Comparison of ENCODE assay signal across 17 cellular contexts in the genomic region with DNA sequence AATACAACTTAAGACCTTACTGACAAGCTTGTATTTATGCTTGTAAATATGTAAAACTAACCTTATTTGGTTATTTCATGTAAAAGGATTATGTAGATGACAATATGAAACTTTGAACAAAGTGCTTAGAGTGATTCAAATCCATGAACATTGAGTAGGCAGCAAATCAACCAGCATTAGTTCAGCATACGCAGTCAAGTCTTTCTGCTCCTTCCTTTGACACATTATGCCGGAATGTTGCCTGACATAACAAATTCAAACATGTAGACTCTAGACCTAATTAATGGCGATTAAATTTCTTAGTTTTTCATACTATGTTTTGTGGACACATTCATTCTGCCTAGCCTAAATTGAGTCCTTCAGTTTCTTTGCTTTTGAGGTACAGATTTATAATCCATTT.
DNase-seq lines count a peak whose midpoint lies in the region; TF ChIP-seq lines count a peak whose summit lies in the region.
"Had no signal": no experiment of that assay in that cellular context is flagged by ENCODE, and none has a peak within 500 bp of the region (broad histone marks: within the 10 kb centered on the region; RNA-seq: fewer than 3 reads in every experiment).

No MANE protein-coding gene starts in this region.

- peaks cover 5% of the 10 kb centered on the region for H3K27me3 Mint-ChIP-seq in nephron progenitor cell (ENCODE audit: low read depth, poor library complexity)
- H3K27me3 Mint-ChIP-seq: activated CD8-positive, alpha-beta memory T cell treated with anti-CD3 and anti-CD28 coated beads, Interleukin-2, amount 10 ng/mL, durations not matched to agents 7 days and 5 days had no signal

- H3K36me3 ChIP-seq in KMS-11 (ENCODE audit: insufficient read depth) = no peaks in the 10 kb centered on the region
- H3K36me3 ChIP-seq in subcutaneous abdominal adipose tissue (ENCODE audit: control insufficient read depth in 5 of 5, insufficient read depth in 5 of 5, low read length in 5 of 5) = no peaks in the 10 kb centered on the region
- H3K36me3 ChIP-seq: heart right ventricle had no signal

- H3K4me2 ChIP-seq in KMS-11 = peak overlapping the region; percentile 14; the same call in 1 of the 2 replicates

- H3K27ac Mint-ChIP-seq in nephron progenitor cell = no peak overlapping the region
- H3K27ac Mint-ChIP-seq: activated CD8-positive, alpha-beta memory T cell treated with anti-CD3 and anti-CD28 coated beads, Interleukin-2, amount 10 ng/mL, durations not matched to agents 7 days and 5 days; CD8-positive, alpha-beta T cell had no signal

- H3K9me3 Mint-ChIP-seq in nephron progenitor cell = no peaks in the 10 kb centered on the region
- H3K9me3 Mint-ChIP-seq: CD8-positive, alpha-beta T cell had no signal

- no peak for TF ChIP-seq CTCF in KMS-11 (conservative IDR thresholded peaks at IDR 0.05; ENCODE audit: low read depth, low read length)
- TF ChIP-seq CTCF in dorsolateral prefrontal cortex (IDR thresholded peaks at IDR 0.05 in 54 of 56, conservative IDR thresholded peaks at IDR 0.05 in 2 of 56; ENCODE audit: low read depth in 1 of 56, partially characterized antibody in 56 of 56) = no peak
- TF ChIP-seq CTCF in nephron progenitor cell (IDR thresholded peaks at IDR 0.05) = no peak

- no peak overlapping the region for H3K4me3 ChIP-seq in KMS-11 (IDR thresholded peaks at IDR 0.05; ENCODE audit: insufficient read depth, low read depth, low read length)
- peak overlapping the region in 57 of 59 donors; percentile 1 to 76 (median 59) for H3K4me3 ChIP-seq in dorsolateral prefrontal cortex
- H3K4me3 ChIP-seq in subcutaneous abdominal adipose tissue (ENCODE audit: low read depth in 1 of 5, low read length in 5 of 5) = no peak overlapping the region
- H3K4me3 ChIP-seq: testis had no signal

- no peak overlapping the region for H2AFZ ChIP-seq in KMS-11 (ENCODE audit: low read depth)

- peaks cover 41% of the 10 kb centered on the region for H3K4me1 Mint-ChIP-seq in nephron progenitor cell
- H3K4me1 Mint-ChIP-seq: activated CD8-positive, alpha-beta memory T cell treated with anti-CD3 and anti-CD28 coated beads, Interleukin-2, amount 10 ng/mL, durations not matched to agents 7 days and 5 days had no signal

- H3K4me1 ChIP-seq in KMS-11 (ENCODE audit: low read depth, poor library complexity, severe bottlenecking) (peaks cover 69% of the 10 kb centered on the region), subcutaneous abdominal adipose tissue (ENCODE audit: control insufficient read depth in 5 of 5, insufficient read depth in 5 of 5, low read length in 5 of 5) (peaks cover 10 to 56% (median 36%) of the 10 kb centered on the region in 5 donors)

- H4K20me1 ChIP-seq in KMS-11 (ENCODE audit: insufficient read depth) = no peaks in the 10 kb centered on the region

- no peak for DNase-seq in dorsolateral prefrontal cortex
- DNase-seq in nephron progenitor cell = no peak
- DNase-seq in mucosa of gallbladder (ENCODE audit: low spot score) = no peak
- DNase-seq in NCI-H526 treated with DMSO at 0.1 percent for 48 hours (lab: John Stamatoyannopoulos, UW) = no peak
- no peak for DNase-seq in SHP77 treated with DMSO at 0.1 percent for 48 hours (lab: John Stamatoyannopoulos, UW)
- DNase-seq: activated CD4-positive, alpha-beta T cell treated with anti-CD3 and anti-CD28 coated beads for 4 hours; activated CD8-positive, alpha-beta memory T cell treated with anti-CD3 and anti-CD28 coated beads, Interleukin-2, amount 10 ng/mL, durations not matched to agents 7 days and 5 days; CD8-positive, alpha-beta T cell; DMS79; effector CD4-positive, alpha-beta T cell; heart right ventricle; Karpas-422; NCI-H1105 treated with DMSO at 0.1 percent for 48 hours; NCI-H524 treated with DMSO at 0.1 percent for 48 hours; testis had no signal

- no peaks in the 10 kb centered on the region for H3K9me3 ChIP-seq in subcutaneous abdominal adipose tissue (ENCODE audit: control insufficient read depth in 5 of 5, low read length in 5 of 5)
- H3K9me3 ChIP-seq: heart right ventricle, testis had no signal

- no peaks in the 10 kb centered on the region for H3K79me2 ChIP-seq in KMS-11 (ENCODE audit: insufficient read depth, low read depth)

- intact Hi-C loops in dorsolateral prefrontal cortex (cut with DNase I) = loop anchor here in 1 of 2 donors (5.0 kb wide), 2 partner anchors 38 to 47 kb away; no protein-coding TSS in a partner anchor

- H3K27ac ChIP-seq in KMS-11 (no peak overlapping the region), dorsolateral prefrontal cortex (peak overlapping the region in 24 of 59 donors; percentile 5 to 87 (median 48)), subcutaneous abdominal adipose tissue (ENCODE audit: low read depth, low read length) (peak overlapping the region; percentile 7)
- H3K27ac ChIP-seq: testis had no signal

- peak overlapping the region; percentile 37 for H3K4me3 Mint-ChIP-seq in nephron progenitor cell
- H3K4me3 Mint-ChIP-seq: activated CD8-positive, alpha-beta memory T cell treated with anti-CD3 and anti-CD28 coated beads, Interleukin-2, amount 10 ng/mL, durations not matched to agents 7 days and 5 days; CD8-positive, alpha-beta T cell had no signal

- H3K9ac ChIP-seq in KMS-11 (no peak overlapping the region), subcutaneous abdominal adipose tissue (ENCODE audit: low read length in 5 of 5) (no peak overlapping the region)

- no peaks in the 10 kb centered on the region for H3K36me3 Mint-ChIP-seq in nephron progenitor cell (ENCODE audit: low read depth)
- H3K36me3 Mint-ChIP-seq: activated CD8-positive, alpha-beta memory T cell treated with anti-CD3 and anti-CD28 coated beads, Interleukin-2, amount 10 ng/mL, durations not matched to agents 7 days and 5 days; CD8-positive, alpha-beta T cell had no signal

- H3K27me3 ChIP-seq in KMS-11 (ENCODE audit: insufficient read depth, low read depth) (no peaks in the 10 kb centered on the region), dorsolateral prefrontal cortex (no peaks in the 10 kb centered on the region), subcutaneous abdominal adipose tissue (ENCODE audit: control insufficient read depth in 5 of 5, insufficient read depth in 4 of 5, low read length in 5 of 5) (no peaks in the 10 kb centered on the region)
- H3K27me3 ChIP-seq: heart right ventricle, testis had no signal

Comparison
In these comparisons a context has a peak if more than half of its experiments do, and no peak if none do; other contexts are left out.
1. H3K4me3 ChIP-seq: peak in dorsolateral prefrontal cortex (57 of 59); none in KMS-11 (single experiment) and subcutaneous abdominal adipose tissue (0 of 5).